ENCODE assay signal across 31 cellular contexts in the genomic region with DNA sequence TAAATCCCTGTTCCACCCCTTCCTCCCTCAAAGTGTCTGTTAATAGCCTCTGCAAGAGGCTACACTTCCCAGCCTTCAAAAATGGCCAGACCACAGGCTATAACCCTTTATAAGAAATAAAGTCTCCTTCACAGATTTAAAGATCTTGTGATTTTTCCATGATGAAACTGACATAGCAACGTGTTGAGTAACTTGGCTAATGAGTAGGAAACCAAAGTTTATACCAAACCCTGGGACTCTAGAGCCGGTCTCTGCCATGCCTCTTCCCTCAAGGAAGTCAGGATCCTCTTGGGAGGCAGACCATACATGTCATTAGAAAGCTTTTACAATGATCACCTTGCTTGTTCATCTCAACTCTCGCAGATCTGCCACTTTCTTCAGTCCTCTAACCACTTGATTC. TPM values are rescaled to one million over a fixed set of nuclear protein-coding genes. Genes with fewer than 3 reads are reported as not detected.
"Had no signal": no experiment of that assay in that cellular context is flagged by ENCODE, and none has a peak within 500 bp of the region (broad histone marks: within the 10 kb centered on the region; RNA-seq: fewer than 3 reads in every experiment).

No MANE protein-coding gene starts in this region.

- H3K9me3 ChIP-seq: ascending aorta, breast epithelium, esophagus muscularis mucosa, gastrocnemius medialis, heart left ventricle had no signal

- H3K27me3 ChIP-seq: ascending aorta, breast epithelium, foreskin keratinocyte, gastrocnemius medialis had no signal

- H3K4me3 ChIP-seq: ascending aorta, breast epithelium, coronary artery, dorsolateral prefrontal cortex, esophagus muscularis mucosa, gastrocnemius medialis, heart left ventricle had no signal

- DNase-seq: activated B cell treated with CpG ODN at 0.5 μM for 24 hours; activated CD4-positive, alpha-beta memory T cell treated with anti-CD3 and anti-CD28 coated beads, Interleukin-2, amount 10 ng/mL, durations not matched to agents 7 days and 5 days; activated CD4-positive, alpha-beta T cell treated with anti-CD3 and anti-CD28 coated beads for 4 hours; activated CD4-positive, alpha-beta T cell treated with anti-CD3 and anti-CD28 coated beads, Interleukin-2, amount 10 ng/mL, durations not matched to agents 7 days and 5 days; activated CD4-positive, alpha-beta T cell treated with anti-CD3 and anti-CD28 coated beads, Interleukin-2, amount 50 U/mL, for 4 hours; activated CD4-positive, CD25-positive, alpha-beta regulatory T cell treated with anti-CD3 and anti-CD28 coated beads, Interleukin-2, amount 50 U/mL, for 72 hours; activated CD8-positive, alpha-beta memory T cell treated with anti-CD3 and anti-CD28 coated beads, Interleukin-2, amount 50 U/mL, for 48 hours; activated gamma-delta T cell; activated naive CD4-positive, alpha-beta T cell; activated naive CD4-positive, alpha-beta T cell treated with anti-CD3 and anti-CD28 coated beads, Interleukin-2, amount 10 ng/mL, durations not matched to agents 7 days and 5 days; activated naive CD8-positive, alpha-beta T cell treated with anti-CD3 and anti-CD28 coated beads, Interleukin-2, amount 10 ng/mL, durations not matched to agents 7 days and 5 days; activated T-cell treated with anti-CD3 and anti-CD28 coated beads for 4 hours; activated T-cell treated with anti-CD3 and anti-CD28 coated beads, Interleukin-2, amount 50 U/mL, for 24 hours; activated T-cell treated with anti-CD3 and anti-CD28 coated beads, Interleukin-2, amount 50 U/mL, for 72 hours; dorsolateral prefrontal cortex; effector memory CD4-positive, alpha-beta T cell; endodermal cell; erythroblast; foreskin keratinocyte; gastrocnemius medialis; glutamatergic neuron; heart left ventricle; T-helper 1 cell; T-helper 17 cell; T1000; WERI-Rb-1 had no signal

- H3K36me3 ChIP-seq: ascending aorta, breast epithelium, esophagus muscularis mucosa, gastrocnemius medialis, heart left ventricle, WERI-Rb-1 had no signal

- H3K27ac ChIP-seq: ascending aorta, breast epithelium, coronary artery, esophagus muscularis mucosa, foreskin keratinocyte, gastrocnemius medialis, heart left ventricle, WERI-Rb-1 had no signal

- H3K4me1 ChIP-seq: ascending aorta, breast epithelium, esophagus muscularis mucosa, foreskin keratinocyte, gastrocnemius medialis, heart left ventricle had no signal

RNA-seq across cellular contexts. Expression of a gene that starts 44.4 kb away (rescaled TPM):
- total RNA-seq: activated B cell treated with CpG ODN at 0.5 μM for 24 hours; activated CD4-positive, alpha-beta memory T cell treated with anti-CD3 and anti-CD28 coated beads, Interleukin-2, amount 10 ng/mL, durations not matched to agents 7 days and 5 days; activated CD4-positive, alpha-beta T cell treated with anti-CD3 and anti-CD28 coated beads, Interleukin-2, amount 10 ng/mL, durations not matched to agents 7 days and 5 days; activated naive CD4-positive, alpha-beta T cell treated with anti-CD3 and anti-CD28 coated beads, Interleukin-2, amount 50 U/mL, for 72 hours; activated naive CD8-positive, alpha-beta T cell treated with anti-CD3 and anti-CD28 coated beads, Interleukin-2, amount 10 ng/mL, durations not matched to agents 7 days and 5 days; activated T-cell treated with anti-CD3 and anti-CD28 coated beads, Interleukin-2, amount 50 U/mL, for 72 hours; ascending aorta; breast epithelium; foreskin keratinocyte; gastrocnemius medialis; T-helper 17 cell had no signal
